ENCODE assay signal across 8 cellular contexts in the genomic region with DNA sequence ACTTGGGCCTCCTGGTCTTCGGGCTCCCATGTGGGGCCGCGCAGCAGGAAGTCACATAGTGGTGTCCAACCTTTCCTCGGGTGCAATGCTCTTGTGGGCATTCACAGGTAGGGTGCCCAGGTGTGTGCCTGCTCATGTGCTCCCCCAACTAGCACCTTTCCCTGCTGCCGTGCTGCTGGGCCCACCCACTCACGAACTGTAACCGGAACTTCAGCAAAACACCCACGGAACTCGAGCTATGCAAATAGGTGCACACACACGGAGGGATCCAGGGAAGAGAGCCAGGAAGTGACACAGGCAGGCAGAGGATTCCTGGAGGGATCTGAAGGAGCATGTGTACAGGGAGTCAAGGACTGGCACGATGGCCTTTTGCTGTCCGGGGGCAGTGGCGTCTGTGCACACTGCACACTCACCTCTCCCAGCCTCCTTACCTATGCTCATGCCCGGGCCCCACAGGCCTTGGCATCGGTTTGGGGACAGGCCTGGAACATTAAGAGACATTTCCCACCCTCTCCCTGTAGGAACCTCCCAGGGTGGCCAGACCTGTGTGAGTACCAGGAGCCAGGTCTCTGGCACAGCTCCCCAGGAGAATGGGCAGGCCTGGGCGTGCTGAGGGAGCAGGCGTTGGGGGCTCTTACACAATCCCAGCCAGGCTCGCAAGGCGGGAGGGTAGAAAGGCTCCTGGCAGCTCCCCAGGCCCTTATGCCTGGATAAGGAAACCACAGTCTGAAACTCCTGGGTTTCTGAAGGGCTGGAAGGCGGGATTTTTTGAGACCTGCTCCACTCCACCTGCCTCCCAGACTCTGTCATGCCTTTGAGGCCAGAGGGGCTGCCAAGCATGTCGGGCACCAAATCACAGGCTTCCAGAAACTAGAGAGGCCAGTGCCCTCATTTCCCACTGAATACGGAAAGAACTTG. TPM values are rescaled to one million over a fixed set of nuclear protein-coding genes. Genes with fewer than 3 reads are reported as not detected.
DNase-seq lines count a peak whose midpoint lies in the region; ATAC-seq and TF ChIP-seq lines count a peak whose summit lies in the region.

No MANE protein-coding gene starts in this region.

- H3K4me3 ChIP-seq in mammary epithelial cell (replicated peaks in 1 of 3; ENCODE audit: insufficient read depth in 1 of 3, low read depth in 2 of 3, low read length in 3 of 3) (no peak overlapping the region), right lobe of liver (peak overlapping the region in 2 of 3 donors; percentile 18 to 28)

- peak overlapping the region; percentile 37 for H3K9ac ChIP-seq in mammary epithelial cell (ENCODE audit: insufficient read depth, low read length)

- H3K4me1 ChIP-seq in mammary epithelial cell (ENCODE audit: insufficient read depth, low read length) (peaks cover 23% of the 10 kb centered on the region), right lobe of liver (peaks cover 0 to 24% (median 10%) of the 10 kb centered on the region in 4 donors)

- H2AFZ ChIP-seq in mammary epithelial cell (ENCODE audit: low read depth, low read length) = peak overlapping the region; percentile 87

- TF ChIP-seq POLR2A in right lobe of liver (IDR thresholded peaks at IDR 0.05) = no peak

- CTCF ChIA-PET in mammary epithelial cell (lab: Charles Lee; ENCODE audit: low non-redundant PET) = interaction anchor here (0.7 to 0.9 kb wide), 2 partner anchors 12 to 24 kb away, joined by 3 read pairs; no protein-coding TSS in a partner anchor

- in situ Hi-C loops in mammary epithelial cell (cut with MboI; ENCODE audit: low sequenced_read_pairs in 2 of 2) = no loop called here

- H3K36me3 ChIP-seq in mammary epithelial cell (ENCODE audit: insufficient read depth, low read length) (no peaks in the 10 kb centered on the region), right lobe of liver (no peaks in the 10 kb centered on the region)

- dilution Hi-C loops in mammary epithelial cell (cut with HindIII; ENCODE audit: low sequenced_read_pairs) = no loop called here

- H4K20me1 ChIP-seq in mammary epithelial cell (ENCODE audit: insufficient read depth, low read length) = no peaks in the 10 kb centered on the region

- peaks cover 5% of the 10 kb centered on the region for H3K79me2 ChIP-seq in mammary epithelial cell (ENCODE audit: insufficient read depth, low read length)

- no peaks in the 10 kb centered on the region for H3K27me3 ChIP-seq in mammary epithelial cell (ENCODE audit: insufficient read depth, low read length)
- H3K27me3 ChIP-seq in right lobe of liver = no peaks in the 10 kb centered on the region

- BruUV-seq in mammary epithelial cell (replicated peaks; lab: Mats Ljungman, UMichigan) = no TSS peak

- H3K9me3 ChIP-seq in mammary epithelial cell (replicated peaks; ENCODE audit: insufficient read depth, low read length) (no peaks in the 10 kb centered on the region), right lobe of liver (no peaks in the 10 kb centered on the region)

- H3K27ac ChIP-seq in C4-2B = peak overlapping the region; percentile 48
- H3K27ac ChIP-seq in mammary epithelial cell (ENCODE audit: insufficient read depth, low read depth, low read length) = peak overlapping the region; percentile 65
- peak overlapping the region in 2 of 3 donors; percentile 37 to 51 for H3K27ac ChIP-seq in right lobe of liver

- 4% methylated on average over 18 of the region's 22 CpGs for WGBS in mammary epithelial cell (ENCODE audit: low coverage, missing lambda C conversion rate)
- 18% methylated on average over 11 of the region's 22 CpGs for WGBS in right lobe of liver (ENCODE audit: insufficient coverage, low coverage, low lambda C conversion rate, missing lambda C conversion rate)

- DNase-seq in NCI-H2029 treated with DMSO at 0.1 percent for 48 hours (lab: John Stamatoyannopoulos, UW) (peak; percentile 51), mammary epithelial cell (peak; percentile 93), right lobe of liver (peak; percentile 61 to 75 (median 73)), iPS-NIHi7 (ENCODE audit: extremely low spot score) (no peak), cerebellar cortex (ENCODE audit: low spot score) (no peak), UCSD-AML1 (lab: John Stamatoyannopoulos, UW; ENCODE audit: unreplicated experiment) (no peak)

- H3K4me2 ChIP-seq in mammary epithelial cell (ENCODE audit: insufficient read depth, low read depth, low read length) = peak overlapping the region; percentile 69

- TF ChIP-seq CTCF in C4-2B (conservative IDR thresholded peaks at IDR 0.05) (no peak), mammary epithelial cell (conservative IDR thresholded peaks at IDR 0.05 in 1 of 2, IDR thresholded peaks at IDR 0.05 in 1 of 2; ENCODE audit: extremely low read depth in 1 of 2, insufficient read depth in 1 of 2, low read depth in 1 of 2, low read length in 2 of 2) (no peak), right lobe of liver (IDR thresholded peaks at IDR 0.05) (no peak)

- intact Hi-C loops in mammary epithelial cell (cut with micrococcal nuclease) = no loop called here
- intact Hi-C loops in right lobe of liver (cut with DNase I) = no loop called here

- ATAC-seq in right lobe of liver (peak; percentile 37 to 55 (median 44)), GM19324 (IDR thresholded peaks at IDR 0.05; ENCODE audit: low FRiP score, unreplicated experiment) (no peak)

RNA-seq across cellular contexts. Expression of a gene that starts 6.6 kb away (rescaled TPM):
- 100 to 1,000 TPM; 300 to 544 TPM for total RNA-seq in mammary epithelial cell
- polyA plus RNA-seq in mammary epithelial cell = 651 TPM
- polyA minus RNA-seq in mammary epithelial cell = 178 TPM
- total RNA-seq in right lobe of liver = 100 to 1,000 TPM; 180 to 373 (median 252) TPM

Comparison
In these comparisons a context has a peak if more than half of its experiments do, and no peak if none do; other contexts are left out.
1. DNase-seq: peak in NCI-H2029 treated with DMSO at 0.1 percent for 48 hours (single experiment), mammary epithelial cell (single experiment) and right lobe of liver (3 of 3); none in iPS-NIHi7 (single experiment), cerebellar cortex (single experiment) and UCSD-AML1 (single experiment).
2. H3K4me3 ChIP-seq: peak in right lobe of liver (2 of 3); none in mammary epithelial cell (0 of 3).
3. Peak in every context shown above with its lines, with median percentiles within 50 percentile points of each other: H3K27ac ChIP-seq.